In genomic region chr12:130263025-130263424, GRCh38 we compare ENCODE assay signal across 24 cellular contexts.
DNase-seq lines count a peak whose midpoint lies in the region; ATAC-seq, FAIRE-seq and TF ChIP-seq lines count a peak whose summit lies in the region.
"Had no signal": no experiment of that assay in that cellular context is flagged by ENCODE, and none has a peak within 500 bp of the region (broad histone marks: within the 10 kb centered on the region; RNA-seq: fewer than 3 reads in every experiment).

No MANE protein-coding gene starts in this region.

- no peak for FAIRE-seq in HepG2 (lab: Jason Lieb, UNC)
- no peak for FAIRE-seq in K562 (lab: Jason Lieb, UNC)
- FAIRE-seq: GM12878, GM12892, GM18507 had no signal

- H3K9me3 ChIP-seq in HepG2 (ENCODE audit: low read length): no peaks in the 10 kb centered on the region
- H3K9me3 ChIP-seq in right lobe of liver: no peaks in the 10 kb centered on the region
- no peaks in the 10 kb centered on the region for H3K9me3 ChIP-seq in K562 (replicated peaks; ENCODE audit: control insufficient read depth, insufficient read depth, low read depth, low read length)
- H3K9me3 ChIP-seq in ovary: no peaks in the 10 kb centered on the region
- H3K9me3 ChIP-seq: BE2C, BLaER1 had no signal

- DNase-seq in HepG2 (ENCODE audit: low spot score) (no peak), right lobe of liver (no peak), K562 (ENCODE audit: extremely low read depth in 1 of 4, low spot score in 3 of 4) (no peak), ovary (no peak)
- no peak for DNase-seq in activated CD4-positive, alpha-beta T cell treated with anti-CD3 and anti-CD28 coated beads, Interleukin-2, amount 10 ng/mL, durations not matched to agents 24 days and 14 days
- DNase-seq: ACHN; BE2C; C1 segment of cervical spinal cord; CD4-positive, alpha-beta memory T cell; CD4-positive, CD25-positive, alpha-beta regulatory T cell; CD8-positive, alpha-beta memory T cell; COR-L47; DMS 273 treated with DMSO at 0.1 percent for 48 hours; DMS53; DMS79; DND-41; EL; GDM1 had no signal

- H3K4me2 ChIP-seq in HepG2 (ENCODE audit: low read depth, low read length) (no peak overlapping the region), K562 (ENCODE audit: insufficient read depth, low read length) (no peak overlapping the region)
- H3K4me2 ChIP-seq: BLaER1 had no signal

- no peak overlapping the region for H3K9ac ChIP-seq in HepG2 (ENCODE audit: insufficient read depth, low read depth, low read length)
- no peak overlapping the region for H3K9ac ChIP-seq in K562 (ENCODE audit: insufficient read depth in 1 of 2, low read depth in 2 of 2, low read length in 2 of 2)
- H3K9ac ChIP-seq: BLaER1 had no signal

- TF ChIP-seq POLR2A in HepG2 (IDR thresholded peaks at IDR 0.05; ENCODE audit: insufficient read depth in 1 of 2, low read depth in 2 of 2, low read length in 2 of 2) (no peak), right lobe of liver (IDR thresholded peaks at IDR 0.05) (no peak), K562 (conservative IDR thresholded peaks at IDR 0.05) (no peak), ovary (IDR thresholded peaks at IDR 0.05) (no peak)

- CTCF ChIA-PET in HepG2 (lab: Yijun Ruan, JAX; ENCODE audit: low intra/inter-chr PET ratio, low total read pairs): no interaction called here
- CTCF ChIA-PET in K562 (lab: Yijun Ruan, JAX; ENCODE audit: low intra/inter-chr PET ratio): no interaction called here

- H2AFZ ChIP-seq in HepG2 (ENCODE audit: low read length) (no peak overlapping the region), K562 (ENCODE audit: low read depth, low read length) (no peak overlapping the region)

- no peaks in the 10 kb centered on the region for H3K4me1 Mint-ChIP-seq in activated CD4-positive, alpha-beta T cell treated with anti-CD3 and anti-CD28 coated beads, Interleukin-2, amount 10 ng/mL, durations not matched to agents 24 days and 14 days
- H3K4me1 Mint-ChIP-seq: CD14-positive monocyte; CD4-positive, alpha-beta memory T cell; CD4-positive, CD25-positive, alpha-beta regulatory T cell; CD8-positive, alpha-beta memory T cell had no signal

- POLR2A ChIA-PET in HepG2 (lab: Yijun Ruan, JAX): no interaction called here
- POLR2A ChIA-PET in K562 (lab: Yijun Ruan, JAX): interaction anchor here (0.8 kb wide), 1 partner anchor 117 kb away, joined by 3 read pairs; no protein-coding TSS in a partner anchor

- H3K36me3 ChIP-seq in HepG2 (replicated peaks in 1 of 2; ENCODE audit: control insufficient read depth in 1 of 2, insufficient read depth in 2 of 2, low read length in 2 of 2) (no peaks in the 10 kb centered on the region), right lobe of liver (no peaks in the 10 kb centered on the region), K562 (ENCODE audit: control insufficient read depth, insufficient read depth, low read length) (no peaks in the 10 kb centered on the region), ovary (no peaks in the 10 kb centered on the region)
- H3K36me3 ChIP-seq: BE2C, BLaER1 had no signal

- no peaks in the 10 kb centered on the region for H3K9me1 ChIP-seq in K562 (ENCODE audit: control insufficient read depth, insufficient read depth, low read length)

- H3K27ac ChIP-seq in HepG2 (ENCODE audit: extremely low read length, insufficient read depth, low read length) (no peak overlapping the region), right lobe of liver (no peak overlapping the region), K562 (ENCODE audit: extremely low read depth, low read depth, low read length) (no peak overlapping the region), ovary (no peak overlapping the region)
- H3K27ac ChIP-seq: 22Rv1, BLaER1 had no signal

- H4K20me1 ChIP-seq in HepG2 (ENCODE audit: insufficient read depth, low read length) (no peaks in the 10 kb centered on the region), K562 (replicated peaks; ENCODE audit: control insufficient read depth, insufficient read depth, low read length) (no peaks in the 10 kb centered on the region)
- H4K20me1 ChIP-seq: BLaER1 had no signal

- peaks cover 0 to 4% of the 10 kb centered on the region in 2 experiments; a peak in 1 of 5 replicates for H3K27me3 ChIP-seq in HepG2 (ENCODE audit: control insufficient read depth in 1 of 2, insufficient read depth in 2 of 2, low read length in 2 of 2)
- H3K27me3 ChIP-seq in right lobe of liver: no peaks in the 10 kb centered on the region
- H3K27me3 ChIP-seq in K562 (ENCODE audit: control insufficient read depth in 2 of 2, insufficient read depth in 2 of 2, low read length in 2 of 2): peaks cover 9 to 13% of the 10 kb centered on the region in 2 experiments; a peak in 3 of 5 replicates
- H3K27me3 ChIP-seq in ovary: no peaks in the 10 kb centered on the region
- H3K27me3 ChIP-seq: BE2C, BLaER1 had no signal

- WGBS in HepG2 (ENCODE audit: low lambda C conversion rate): 55% methylated on average over 5 of the region's 5 CpGs
- 45% methylated on average over 5 of the region's 5 CpGs for WGBS in right lobe of liver (ENCODE audit: insufficient coverage, low coverage, low lambda C conversion rate, missing lambda C conversion rate)
- WGBS in K562 (ENCODE audit: insufficient coverage, low coverage, missing lambda C conversion rate): 4% methylated on average over 5 of the region's 5 CpGs
- WGBS in ovary, 3 donors: 79 to 89% (median 87%) methylated on average over 5 of the region's 5 CpGs

- no peaks in the 10 kb centered on the region for H3K36me3 Mint-ChIP-seq in activated CD4-positive, alpha-beta T cell treated with anti-CD3 and anti-CD28 coated beads, Interleukin-2, amount 10 ng/mL, durations not matched to agents 24 days and 14 days (ENCODE audit: low read depth)
- H3K36me3 Mint-ChIP-seq: CD14-positive monocyte; CD4-positive, CD25-positive, alpha-beta regulatory T cell; CD8-positive, alpha-beta memory T cell had no signal

- intact Hi-C loops in HepG2 (cut with micrococcal nuclease; ENCODE audit: unreplicated experiment): no loop called here
- intact Hi-C loops in right lobe of liver (cut with DNase I): no loop called here
- intact Hi-C loops in K562 (cut with micrococcal nuclease): no loop called here
- intact Hi-C loops in activated CD4-positive, alpha-beta T cell treated with anti-CD3 and anti-CD28 coated beads, Interleukin-2, amount 10 ng/mL, durations not matched to agents 24 days and 14 days (cut with micrococcal nuclease): no loop called here
- intact Hi-C loops in ovary (cut with DNase I): no loop called here

- H3K4me3 ChIP-seq in HepG2 (replicated peaks in 1 of 3; ENCODE audit: insufficient read depth in 1 of 3, low read depth in 2 of 3, low read length in 3 of 3): no peak overlapping the region
- H3K4me3 ChIP-seq in right lobe of liver: no peak overlapping the region
- H3K4me3 ChIP-seq in K562: no peak overlapping the region
- H3K4me3 ChIP-seq in ovary: no peak overlapping the region
- H3K4me3 ChIP-seq: BLaER1, GM12878 had no signal

- in situ Hi-C loops in HepG2 (cut with HindIII; ENCODE audit: extremely low pct_ligation_motif_present, low pct_unique_long_range_greater_than_20kb) (no loop called here), K562 (cut with MboI) (no loop called here)

- H3K79me2 ChIP-seq in HepG2 (ENCODE audit: insufficient read depth, low read length) (no peaks in the 10 kb centered on the region), K562 (ENCODE audit: control insufficient read depth, insufficient read depth, low read length) (no peaks in the 10 kb centered on the region)

- TF ChIP-seq EP300 in HepG2 (IDR thresholded peaks at IDR 0.05; ENCODE audit: low read depth in 2 of 2, low read length in 2 of 2) (no peak), HepG2 (CRISPR knock-in tag; IDR thresholded peaks at IDR 0.05; ENCODE audit: borderline replicate concordance) (no peak), K562 (IDR thresholded peaks at IDR 0.05; ENCODE audit: low read length) (no peak), ovary (IDR thresholded peaks at IDR 0.05) (no peak)

- no peak overlapping the region for H3K27ac Mint-ChIP-seq in activated CD4-positive, alpha-beta T cell treated with anti-CD3 and anti-CD28 coated beads, Interleukin-2, amount 10 ng/mL, durations not matched to agents 24 days and 14 days
- H3K27ac Mint-ChIP-seq: CD14-positive monocyte; CD4-positive, alpha-beta memory T cell; CD4-positive, CD25-positive, alpha-beta regulatory T cell; CD8-positive, alpha-beta memory T cell had no signal

- no peak overlapping the region for H3K4me3 Mint-ChIP-seq in activated CD4-positive, alpha-beta T cell treated with anti-CD3 and anti-CD28 coated beads, Interleukin-2, amount 10 ng/mL, durations not matched to agents 24 days and 14 days
- H3K4me3 Mint-ChIP-seq: CD14-positive monocyte; CD4-positive, alpha-beta memory T cell; CD4-positive, CD25-positive, alpha-beta regulatory T cell; CD8-positive, alpha-beta memory T cell had no signal

- ATAC-seq in HepG2 (no peak), right lobe of liver (no peak), K562 (no peak)
- ATAC-seq: GM12878 had no signal

- no peaks in the 10 kb centered on the region for H3K9me3 Mint-ChIP-seq in activated CD4-positive, alpha-beta T cell treated with anti-CD3 and anti-CD28 coated beads, Interleukin-2, amount 10 ng/mL, durations not matched to agents 24 days and 14 days

- no peaks in the 10 kb centered on the region for H3K4me1 ChIP-seq in HepG2 (ENCODE audit: insufficient read depth, low read length)
- H3K4me1 ChIP-seq in right lobe of liver: no peaks in the 10 kb centered on the region
- no peaks in the 10 kb centered on the region for H3K4me1 ChIP-seq in K562 (replicated peaks in 1 of 2; ENCODE audit: control insufficient read depth in 2 of 2, insufficient read depth in 2 of 2, low read length in 2 of 2)
- no peaks in the 10 kb centered on the region for H3K4me1 ChIP-seq in ovary (ENCODE audit: insufficient read depth)
- H3K4me1 ChIP-seq: BE2C, BLaER1 had no signal

- no peaks in the 10 kb centered on the region for H3K27me3 Mint-ChIP-seq in activated CD4-positive, alpha-beta T cell treated with anti-CD3 and anti-CD28 coated beads, Interleukin-2, amount 10 ng/mL, durations not matched to agents 24 days and 14 days
- H3K27me3 Mint-ChIP-seq: CD4-positive, alpha-beta memory T cell; CD4-positive, CD25-positive, alpha-beta regulatory T cell had no signal

- no TSS peak for BruUV-seq in HepG2 (replicated peaks; lab: Mats Ljungman, UMichigan)
- no TSS peak for BruUV-seq in K562 (replicated peaks; lab: Mats Ljungman, UMichigan)

- no peak for TF ChIP-seq RAD21 in HepG2 (CRISPR knock-in tag; IDR thresholded peaks at IDR 0.05)
- TF ChIP-seq RAD21 in K562 (CRISPR knock-in tag; conservative IDR thresholded peaks at IDR 0.05 in 1 of 2, IDR thresholded peaks at IDR 0.05 in 1 of 2): no peak

- TF ChIP-seq CTCF in HepG2 (CRISPR knock-in tag; IDR thresholded peaks at IDR 0.05) (no peak), right lobe of liver (IDR thresholded peaks at IDR 0.05) (no peak), K562 (IDR thresholded peaks at IDR 0.05 in 2 of 3, conservative IDR thresholded peaks at IDR 0.05 in 1 of 3; ENCODE audit: insufficient read depth in 2 of 3, low read depth in 1 of 3, low read length in 3 of 3) (no peak), ovary (IDR thresholded peaks at IDR 0.05) (no peak)

TF ChIP-seq in HepG2, 621 proteins besides CTCF, POLR2A, EP300 and RAD21 (continues in another document):
- 0 out of 2 replicates have a peak, but pooled peaks have one; percentile 24 for TF ChIP-seq NFE2L2 (IDR thresholded peaks at IDR 0.05; ENCODE audit: low read length)

Comparison
In these comparisons a context has a peak if more than half of its experiments do, and no peak if none do; other contexts are left out.
1. Of the 241 proteins assayed by ChIP-seq in both HepG2 and K562: peak only in HepG2: none; only in K562: MAFG; in both: MAFF and MAFK; in neither: 238.